In the genomic region with DNA sequence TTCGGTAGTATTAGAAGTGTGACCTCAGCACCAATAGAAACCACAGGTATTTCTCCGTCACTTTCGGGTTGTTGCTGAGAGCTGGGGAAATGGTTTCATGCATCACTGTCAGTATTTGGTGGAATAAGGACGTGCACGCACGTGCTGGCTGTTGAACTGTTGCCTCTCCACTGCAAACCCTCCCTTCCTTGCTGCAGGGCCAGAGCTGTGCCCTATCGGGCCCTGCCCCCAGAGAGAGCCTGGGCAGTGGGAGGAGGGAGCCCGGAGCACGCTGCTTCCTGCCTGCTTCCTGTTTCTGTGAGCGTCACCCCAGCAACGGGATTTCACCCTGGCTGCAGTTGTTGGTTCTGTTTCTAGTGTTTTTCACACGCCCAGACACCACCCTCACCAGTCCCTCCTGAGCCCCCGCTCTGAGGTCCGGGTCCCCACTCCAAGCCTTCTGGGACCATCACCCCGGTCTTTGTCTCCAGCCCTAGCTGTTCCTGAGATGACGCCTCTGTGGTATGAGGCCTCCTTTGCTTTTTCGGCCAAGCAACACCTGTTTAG, we compare ENCODE assay signal across 8 cellular contexts. TPM values are rescaled to one million over a fixed set of nuclear protein-coding genes. Genes with fewer than 3 reads are reported as not detected.
A peak's percentile ranks its signal among the peaks of the same experiment; 100 is the strongest.
DNase-seq lines count a peak whose midpoint lies in the region; ATAC-seq and TF ChIP-seq lines count a peak whose summit lies in the region.

No MANE protein-coding gene starts in this region.

- peaks cover 52% of the 10 kb centered on the region for H3K4me1 Mint-ChIP-seq in activated T-cell treated with anti-CD3 and anti-CD28 coated beads, Interleukin-2, amount 50 U/mL, for 24 hours (ENCODE audit: low read depth)
- peaks cover 53% of the 10 kb centered on the region for H3K4me1 Mint-ChIP-seq in neural crest cell

- H3K27ac Mint-ChIP-seq in activated T-cell treated with anti-CD3 and anti-CD28 coated beads, Interleukin-2, amount 50 U/mL, for 24 hours = peak overlapping the region; percentile 96
- peak overlapping the region; percentile 75 for H3K27ac Mint-ChIP-seq in neural crest cell (ENCODE audit: unreplicated experiment)

- no peaks in the 10 kb centered on the region for H3K36me3 Mint-ChIP-seq in activated T-cell treated with anti-CD3 and anti-CD28 coated beads, Interleukin-2, amount 50 U/mL, for 24 hours (ENCODE audit: low read depth)
- no peaks in the 10 kb centered on the region for H3K36me3 Mint-ChIP-seq in neural crest cell (ENCODE audit: low read depth)

- H3K9ac ChIP-seq in OCI-LY3 (ENCODE audit: low read length) = 0 out of 2 replicates have a peak overlapping the region, but pooled peaks have one; percentile 19

- H2AFZ ChIP-seq in OCI-LY3 (ENCODE audit: low read depth, low read length) = peak overlapping the region; percentile 60

- H3K4me3 Mint-ChIP-seq in activated T-cell treated with anti-CD3 and anti-CD28 coated beads, Interleukin-2, amount 50 U/mL, for 24 hours = peak overlapping the region; percentile 75
- H3K4me3 Mint-ChIP-seq in neural crest cell = peak overlapping the region; percentile 76

- TF ChIP-seq CTCF in OCI-LY3 (IDR thresholded peaks at IDR 0.05; ENCODE audit: low read depth, low read length) (no peak), fibroblast of mammary gland (conservative IDR thresholded peaks at IDR 0.05; ENCODE audit: control insufficient read depth, insufficient read depth, low read depth, low read length) (no peak), neural crest cell (conservative IDR thresholded peaks at IDR 0.05) (peak; percentile 5)

- H3K9me3 ChIP-seq in OCI-LY3 (ENCODE audit: insufficient read depth, low read length) = no peaks in the 10 kb centered on the region

- H3K9me3 Mint-ChIP-seq in activated T-cell treated with anti-CD3 and anti-CD28 coated beads, Interleukin-2, amount 50 U/mL, for 24 hours = no peaks in the 10 kb centered on the region
- no peaks in the 10 kb centered on the region for H3K9me3 Mint-ChIP-seq in neural crest cell

- H3K27ac ChIP-seq in OCI-LY3 (ENCODE audit: low read length) = no peak overlapping the region
- H3K27ac ChIP-seq in substantia nigra (ENCODE audit: low read depth, low read length, poor library complexity, severe bottlenecking) = peak overlapping the region; percentile 35

- H3K27me3 ChIP-seq in OCI-LY3 (ENCODE audit: low read depth, low read length) = peaks cover 32% of the 10 kb centered on the region

- H3K4me2 ChIP-seq in OCI-LY3 (ENCODE audit: low read length) = peak overlapping the region; percentile 98

- H3K4me1 ChIP-seq in OCI-LY3 (ENCODE audit: low read length) = peaks cover 46% of the 10 kb centered on the region

- H3K4me3 ChIP-seq in OCI-LY3 (ENCODE audit: low read length) (peak overlapping the region; percentile 83), fibroblast of mammary gland (ENCODE audit: control insufficient read depth, low read depth, low read length) (no peak overlapping the region)

- peak; percentile 80 for DNase-seq in AG08395 (ENCODE audit: low spot score)
- DNase-seq in activated T-cell treated with anti-CD3 and anti-CD28 coated beads, Interleukin-2, amount 50 U/mL, for 24 hours = peak; percentile 78
- peak; percentile 69 for DNase-seq in fibroblast of mammary gland (ENCODE audit: low read depth)
- DNase-seq in neural crest cell (ENCODE audit: low read depth, low spot score) = peak; percentile 49
- peak in 38 of 49 donors; percentile 13 to 79 (median 51) for DNase-seq in substantia nigra (lab: John Stamatoyannopoulos, UW)

- no peaks in the 10 kb centered on the region for H3K79me2 ChIP-seq in OCI-LY3 (ENCODE audit: low read length)

- H3K36me3 ChIP-seq in OCI-LY3 (replicated peaks; ENCODE audit: low read depth, low read length) = no peaks in the 10 kb centered on the region

- no peaks in the 10 kb centered on the region for H3K27me3 Mint-ChIP-seq in activated T-cell treated with anti-CD3 and anti-CD28 coated beads, Interleukin-2, amount 50 U/mL, for 24 hours
- H3K27me3 Mint-ChIP-seq in neural crest cell (ENCODE audit: low read depth) = no peaks in the 10 kb centered on the region

- H4K20me1 ChIP-seq in OCI-LY3 (ENCODE audit: insufficient read depth, low read length) = no peaks in the 10 kb centered on the region; the same call in 1 of the 2 replicates

- ATAC-seq in GM19043 (IDR thresholded peaks at IDR 0.05; ENCODE audit: low read depth, unreplicated experiment) = peak; percentile 72
- peak; percentile 90 for ATAC-seq in HG03196 (IDR thresholded peaks at IDR 0.05; ENCODE audit: unreplicated experiment)

RNA-seq across cellular contexts. Expression of gene LRRFIP1, which starts 47.4 kb away (rescaled TPM):
- total RNA-seq in neural crest cell = 37.1 and 38.5 TPM in 2 replicates
